8 cellular contexts compared by ENCODE assay signal in genomic region chr5:158074992-158075769, GRCh38.
DNase-seq lines count a peak whose midpoint lies in the region; ATAC-seq and TF ChIP-seq lines count a peak whose summit lies in the region.

No MANE protein-coding gene starts in this region.

- H3K4me3 ChIP-seq in epithelial cell of proximal tubule (ENCODE audit: low read depth, low read length), result peak overlapping the region; percentile 16
- H3K4me3 ChIP-seq in muscle layer of duodenum (ENCODE audit: low read depth in 1 of 2, low read length in 2 of 2), result peak overlapping the region; percentile 48 to 52

- H3K9me3 ChIP-seq in muscle layer of duodenum (ENCODE audit: control insufficient read depth in 1 of 2, low read length in 2 of 2), result no peaks in the 10 kb centered on the region

- H3K27me3 ChIP-seq in muscle layer of duodenum (ENCODE audit: low read depth, low read length), result no peaks in the 10 kb centered on the region

- no peaks in the 10 kb centered on the region for H3K4me1 ChIP-seq in muscle layer of duodenum (ENCODE audit: control insufficient read depth in 1 of 2, insufficient read depth in 2 of 2, low read length in 2 of 2)

- ATAC-seq in HG03280 (IDR thresholded peaks at IDR 0.05; ENCODE audit: unreplicated experiment), result peak; percentile 90
- peak; percentile 81 for ATAC-seq in stimulated activated naive CD8-positive, alpha-beta T cell treated with anti-CD3 and anti-CD28 coated beads, Interleukin-15, Interleukin-2, amounts not matched to agents 100 U/mL and 50 U/mL, for 24 hours

- H3K36me3 ChIP-seq in muscle layer of duodenum (ENCODE audit: control insufficient read depth in 1 of 2, insufficient read depth in 2 of 2, low read length in 2 of 2), result no peaks in the 10 kb centered on the region

- H3K27ac ChIP-seq in muscle layer of duodenum (ENCODE audit: low read length), result peak overlapping the region; percentile 50

- peak; percentile 85 for TF ChIP-seq CTCF in epithelial cell of proximal tubule (conservative IDR thresholded peaks at IDR 0.05; ENCODE audit: low read depth, low read length)

- DNase-seq in DMS153 treated with DMSO at 0.1 percent for 48 hours (lab: John Stamatoyannopoulos, UW; ENCODE audit: unreplicated experiment) (peak; percentile 11), DMS153 (lab: John Stamatoyannopoulos, UW) (no peak), NCI-H748 treated with DMSO at 0.1 percent for 48 hours (lab: John Stamatoyannopoulos, UW) (peak; percentile 78), epithelial cell of proximal tubule (ENCODE audit: low read depth) (no peak)
- peak; percentile 62 for DNase-seq in activated CD8-positive, alpha-beta memory T cell treated with anti-CD3 and anti-CD28 coated beads, Interleukin-2, amount 50 U/mL, for 48 hours
- DNase-seq in stimulated activated naive CD8-positive, alpha-beta T cell treated with anti-CD3 and anti-CD28 coated beads, Interleukin-15, Interleukin-2, amounts not matched to agents 100 U/mL and 50 U/mL, for 24 hours, result peak; percentile 50

Comparison
In these comparisons a context has a peak if more than half of its experiments do, and no peak if none do; other contexts are left out.
1. DNase-seq: peak in DMS153 treated with DMSO at 0.1 percent for 48 hours (single experiment), NCI-H748 treated with DMSO at 0.1 percent for 48 hours (single experiment), activated CD8-positive, alpha-beta memory T cell treated with anti-CD3 and anti-CD28 coated beads, Interleukin-2, amount 50 U/mL, for 48 hours (single experiment) and stimulated activated naive CD8-positive, alpha-beta T cell treated with anti-CD3 and anti-CD28 coated beads, Interleukin-15, Interleukin-2, amounts not matched to agents 100 U/mL and 50 U/mL, for 24 hours (single experiment); none in DMS153 (single experiment) and epithelial cell of proximal tubule (single experiment).